In genomic region chr1:174809755-174810280, GRCh38 we compare ENCODE assay signal across 27 cellular contexts.
A peak's percentile ranks its signal among the peaks of the same experiment; 100 is the strongest.
DNase-seq lines count a peak whose midpoint lies in the region; ATAC-seq, FAIRE-seq and TF ChIP-seq lines count a peak whose summit lies in the region.
"Had no signal": no experiment of that assay in that cellular context is flagged by ENCODE, and none has a peak within 500 bp of the region (broad histone marks: within the 10 kb centered on the region; RNA-seq: fewer than 3 reads in every experiment).

No MANE protein-coding gene starts in this region.

- intact Hi-C loops in CD8-positive, alpha-beta T cell (cut with DNase I, micrococcal nuclease), result no loop called here
- intact Hi-C loops in psoas muscle (cut with DNase I) (no loop called here), lower leg skin (cut with DNase I; ENCODE audit: low total_unique reads) (no loop called here)

- H3K36me3 ChIP-seq in CD8-positive, alpha-beta T cell (ENCODE audit: insufficient read depth, low read length), result no peaks in the 10 kb centered on the region
- no peaks in the 10 kb centered on the region for H3K36me3 ChIP-seq in psoas muscle (ENCODE audit: insufficient read depth in 1 of 2, low read depth in 1 of 2)
- H3K36me3 ChIP-seq: esophagus muscularis mucosa, vagina had no signal

- H3K4me3 ChIP-seq in CD8-positive, alpha-beta T cell (ENCODE audit: low read depth, low read length), result no peak overlapping the region
- no peak overlapping the region for H3K4me3 ChIP-seq in psoas muscle
- H3K4me3 ChIP-seq in lower leg skin (ENCODE audit: low read depth, poor library complexity, severe bottlenecking), result no peak overlapping the region
- H3K4me3 ChIP-seq: esophagus muscularis mucosa, SK-N-MC, skin epidermis, testis, vagina had no signal

- H3K4me1 ChIP-seq in CD8-positive, alpha-beta T cell (ENCODE audit: insufficient read depth, low read length), result no peaks in the 10 kb centered on the region
- no peaks in the 10 kb centered on the region for H3K4me1 ChIP-seq in psoas muscle
- H3K4me1 ChIP-seq: esophagus muscularis mucosa, testis, vagina had no signal

- no peak for TF ChIP-seq CTCF in CD8-positive, alpha-beta T cell (IDR thresholded peaks at IDR 0.05)
- TF ChIP-seq CTCF in psoas muscle (IDR thresholded peaks at IDR 0.05) (no peak), lower leg skin (IDR thresholded peaks at IDR 0.05) (no peak), GM20000 (IDR thresholded peaks at IDR 0.05; ENCODE audit: extremely low read depth, missing control alignments) (no peak)

- TF ChIP-seq POLR2A in GM12892 (IDR thresholded peaks at IDR 0.05; ENCODE audit: low read depth, low read length) (no peak), lower leg skin (IDR thresholded peaks at IDR 0.05) (no peak)

- no peak for DNase-seq in CD8-positive, alpha-beta T cell
- DNase-seq in GM12892 (ENCODE audit: insufficient read length) (no peak), NCI-H2107 (lab: John Stamatoyannopoulos, UW) (peak; percentile 27), psoas muscle (no peak), lower leg skin (ENCODE audit: low spot score in 2 of 2) (no peak), GM20000 (ENCODE audit: low spot score) (no peak)
- no peak for DNase-seq in activated naive CD8-positive, alpha-beta T cell treated with anti-CD3 and anti-CD28 coated beads, Interleukin-2, amount 50 U/mL, for 24 hours
- DNase-seq: activated naive CD4-positive, alpha-beta T cell treated with anti-CD3 and anti-CD28 coated beads for 36 hours; anterior cingulate cortex; Calu3; cortex of kidney; foreskin melanocyte; HCEC 1CT; left cardiac atrium; mesenchymal stem cell; naive B cell; NCI-H2081 treated with DMSO at 0.1 percent for 48 hours; NCI-H524 treated with DMSO at 0.1 percent for 48 hours; RPMI8226; stimulated activated CD4-positive, alpha-beta T cell treated with anti-CD3 and anti-CD28 coated beads, Interleukin-1b, Interleukin-23, amount 100 ng/mL, for 48 hours; T-helper 2 cell; testis had no signal

- FAIRE-seq in GM12892 (lab: Jason Lieb, UNC), result peak; percentile 73

- H3K36me3 Mint-ChIP-seq in CD8-positive, alpha-beta T cell, result peaks cover 15% of the 10 kb centered on the region
- peaks cover 6% of the 10 kb centered on the region for H3K36me3 Mint-ChIP-seq in activated naive CD8-positive, alpha-beta T cell treated with anti-CD3 and anti-CD28 coated beads, Interleukin-2, amount 50 U/mL, for 24 hours (ENCODE audit: low read depth)

- no peaks in the 10 kb centered on the region for H3K27me3 ChIP-seq in CD8-positive, alpha-beta T cell (ENCODE audit: insufficient read depth, low read length)
- H3K27me3 ChIP-seq in psoas muscle (ENCODE audit: insufficient read depth in 3 of 3, low read length in 2 of 3), result no peaks in the 10 kb centered on the region
- H3K27me3 ChIP-seq: esophagus muscularis mucosa, testis, vagina had no signal

- no peak overlapping the region for H3K27ac ChIP-seq in CD8-positive, alpha-beta T cell (ENCODE audit: low read depth, low read length)
- H3K27ac ChIP-seq in psoas muscle, result no peak overlapping the region
- H3K27ac ChIP-seq: C4-2B, esophagus muscularis mucosa, SK-N-MC, skin epidermis, testis, vagina had no signal

- WGBS in psoas muscle, 3 donors, result 22 to 47% (median 33%) methylated on average over 2 of the region's 2 CpGs
- WGBS in lower leg skin, 2 donors, result 26 to 38% methylated on average over 2 of the region's 2 CpGs

- H3K27me3 Mint-ChIP-seq in CD8-positive, alpha-beta T cell (ENCODE audit: low read depth), result no peaks in the 10 kb centered on the region
- no peaks in the 10 kb centered on the region for H3K27me3 Mint-ChIP-seq in activated naive CD8-positive, alpha-beta T cell treated with anti-CD3 and anti-CD28 coated beads, Interleukin-2, amount 50 U/mL, for 24 hours
- H3K27me3 Mint-ChIP-seq: naive B cell had no signal

- no peak overlapping the region for H3K4me3 Mint-ChIP-seq in CD8-positive, alpha-beta T cell
- no peak overlapping the region for H3K4me3 Mint-ChIP-seq in activated naive CD8-positive, alpha-beta T cell treated with anti-CD3 and anti-CD28 coated beads, Interleukin-2, amount 50 U/mL, for 24 hours
- H3K4me3 Mint-ChIP-seq: activated naive CD4-positive, alpha-beta T cell treated with anti-CD3 and anti-CD28 coated beads for 36 hours; naive B cell had no signal

- no peaks in the 10 kb centered on the region for H3K9me3 ChIP-seq in CD8-positive, alpha-beta T cell (ENCODE audit: low read length)
- H3K9me3 ChIP-seq in psoas muscle, result no peaks in the 10 kb centered on the region
- H3K9me3 ChIP-seq: esophagus muscularis mucosa, testis, vagina had no signal

- POLR2A ChIA-PET in CD8-positive, alpha-beta T cell (lab: Charles Lee), result interaction anchor here (2.8 kb wide), 1 partner anchor 10 kb away, joined by 7 read pairs; no protein-coding TSS in a partner anchor

- no peaks in the 10 kb centered on the region for H3K9me3 Mint-ChIP-seq in CD8-positive, alpha-beta T cell
- H3K9me3 Mint-ChIP-seq in activated naive CD8-positive, alpha-beta T cell treated with anti-CD3 and anti-CD28 coated beads, Interleukin-2, amount 50 U/mL, for 24 hours, result no peaks in the 10 kb centered on the region
- H3K9me3 Mint-ChIP-seq: activated naive CD4-positive, alpha-beta T cell treated with anti-CD3 and anti-CD28 coated beads for 36 hours; naive B cell had no signal

- ATAC-seq in CD8-positive, alpha-beta T cell, result no peak
- no peak for ATAC-seq in activated naive CD8-positive, alpha-beta T cell treated with anti-CD3 and anti-CD28 coated beads, Interleukin-2, amount 50 U/mL, for 24 hours
- ATAC-seq in psoas muscle, result no peak
- ATAC-seq: left cardiac atrium had no signal

- peaks cover 8% of the 10 kb centered on the region for H3K4me1 Mint-ChIP-seq in CD8-positive, alpha-beta T cell (ENCODE audit: low read depth)
- peaks cover 13% of the 10 kb centered on the region for H3K4me1 Mint-ChIP-seq in activated naive CD8-positive, alpha-beta T cell treated with anti-CD3 and anti-CD28 coated beads, Interleukin-2, amount 50 U/mL, for 24 hours

- CTCF ChIA-PET in CD8-positive, alpha-beta T cell (lab: Charles Lee), result interaction anchor here (1.4 kb wide), 1 partner anchor 10 kb away, joined by 4 read pairs; no protein-coding TSS in a partner anchor

- peak overlapping the region; percentile 1 for H3K27ac Mint-ChIP-seq in CD8-positive, alpha-beta T cell
- H3K27ac Mint-ChIP-seq in activated naive CD8-positive, alpha-beta T cell treated with anti-CD3 and anti-CD28 coated beads, Interleukin-2, amount 50 U/mL, for 24 hours, result peak overlapping the region; percentile 3
- H3K27ac Mint-ChIP-seq: activated naive CD4-positive, alpha-beta T cell treated with anti-CD3 and anti-CD28 coated beads for 36 hours had no signal
